ENCODE assay signal across 17 cellular contexts in genomic region chr4:4837921-4838601, GRCh38. TPM values are rescaled to one million over a fixed set of nuclear protein-coding genes. Genes with fewer than 3 reads are reported as not detected.
DNase-seq lines count a peak whose midpoint lies in the region; TF ChIP-seq lines count a peak whose summit lies in the region.
"Had no signal": no experiment of that assay in that cellular context is flagged by ENCODE, and none has a peak within 500 bp of the region (broad histone marks: within the 10 kb centered on the region; RNA-seq: fewer than 3 reads in every experiment).

No MANE protein-coding gene starts in this region.

- H3K79me2 ChIP-seq in smooth muscle cell (ENCODE audit: low read depth) (no peaks in the 10 kb centered on the region), hepatocyte (no peaks in the 10 kb centered on the region)

- peak overlapping the region; percentile 4 for H3K27ac ChIP-seq in smooth muscle cell (ENCODE audit: low read depth)
- H3K27ac ChIP-seq in hepatocyte: no peak overlapping the region

- H4K20me1 ChIP-seq in smooth muscle cell (ENCODE audit: low read depth) (no peaks in the 10 kb centered on the region), hepatocyte (ENCODE audit: insufficient read depth, poor library complexity, severe bottlenecking) (no peaks in the 10 kb centered on the region)

- H3K9ac ChIP-seq in smooth muscle cell (ENCODE audit: low read depth): peak overlapping the region; percentile 22

- H3K36me3 ChIP-seq in smooth muscle cell (ENCODE audit: low read depth): no peaks in the 10 kb centered on the region
- H3K36me3 ChIP-seq in hepatocyte (replicated peaks; ENCODE audit: insufficient read depth, low read depth): no peaks in the 10 kb centered on the region

- 46% methylated on average over 8 of the region's 8 CpGs for WGBS in smooth muscle cell (ENCODE audit: low lambda C conversion rate)
- 57% methylated on average over 8 of the region's 8 CpGs for WGBS in hepatocyte (ENCODE audit: low lambda C conversion rate, missing lambda C conversion rate)

- H3K4me1 ChIP-seq in smooth muscle cell (ENCODE audit: low read depth): peaks cover 12% of the 10 kb centered on the region
- peaks cover 6% of the 10 kb centered on the region for H3K4me1 ChIP-seq in hepatocyte (ENCODE audit: insufficient read depth)

- H3K9me3 ChIP-seq in smooth muscle cell (replicated peaks; ENCODE audit: low read depth) (no peaks in the 10 kb centered on the region), hepatocyte (ENCODE audit: low read depth) (no peaks in the 10 kb centered on the region)

- H3K4me3 ChIP-seq in fibroblast of mammary gland (ENCODE audit: control insufficient read depth, low read depth, low read length) (no peak overlapping the region), smooth muscle cell (no peak overlapping the region), hepatocyte (no peak overlapping the region)

- H3K27me3 ChIP-seq in smooth muscle cell (ENCODE audit: low read depth) (no peaks in the 10 kb centered on the region), hepatocyte (no peaks in the 10 kb centered on the region)

- TF ChIP-seq CTCF in fibroblast of mammary gland (conservative IDR thresholded peaks at IDR 0.05; ENCODE audit: control insufficient read depth, insufficient read depth, low read depth, low read length): no peak
- TF ChIP-seq CTCF in smooth muscle cell (IDR thresholded peaks at IDR 0.05; ENCODE audit: borderline replicate concordance, insufficient read depth, poor library complexity, severe bottlenecking): no peak
- no peak for TF ChIP-seq CTCF in hepatocyte (IDR thresholded peaks at IDR 0.05; ENCODE audit: poor library complexity)

- H3K9me2 ChIP-seq in hepatocyte (replicated peaks; ENCODE audit: insufficient read depth): no peaks in the 10 kb centered on the region

- H2AFZ ChIP-seq in smooth muscle cell (ENCODE audit: low read depth) (no peak overlapping the region), hepatocyte (no peak overlapping the region)

- peak; percentile 67 for DNase-seq in NCI-H82 (lab: John Stamatoyannopoulos, UW)
- no peak for DNase-seq in NCI-H82 treated with DMSO at 0.1 percent for 48 hours (lab: John Stamatoyannopoulos, UW; ENCODE audit: unreplicated experiment)
- DNase-seq in SK-N-DZ (ENCODE audit: low spot score): peak; percentile 49
- peak; percentile 18 for DNase-seq in fibroblast of mammary gland (ENCODE audit: low read depth)
- no peak for DNase-seq in smooth muscle cell (lab: John Stamatoyannopoulos, UW; ENCODE audit: unreplicated experiment)
- no peak for DNase-seq in activated CD8-positive, alpha-beta memory T cell treated with anti-CD3 and anti-CD28 coated beads, Interleukin-2, amount 50 U/mL, for 48 hours
- DNase-seq in hepatocyte (ENCODE audit: low spot score): no peak
- DNase-seq in activated CD4-positive, alpha-beta T cell treated with anti-CD3 and anti-CD28 coated beads, Interleukin-2, amount 50 U/mL, for 1 hour: no peak
- DNase-seq: 8988T; activated CD4-positive, alpha-beta T cell treated with anti-CD3 and anti-CD28 coated beads, Interleukin-2, amount 10 ng/mL, durations not matched to agents 24 days and 14 days; CD4-positive, alpha-beta T cell; foreskin melanocyte; naive B cell; NCI-H1417 treated with DMSO at 0.1 percent for 48 hours; NCI-H345; Right ventricle myocardium superior; stimulated activated CD4-positive, alpha-beta T cell treated with anti-CD3 and anti-CD28 coated beads, Interleukin-15, amount 100 ng/mL, for 24 hours had no signal

- H3K4me2 ChIP-seq in smooth muscle cell (no peak overlapping the region), hepatocyte (no peak overlapping the region)

- no peaks in the 10 kb centered on the region for H3F3A ChIP-seq in smooth muscle cell (ENCODE audit: low read depth)

RNA-seq across cellular contexts. Expression of gene MSX1, which starts 21.4 kb away (rescaled TPM):
- 0.54 and 3.1 TPM in 2 replicates for polyA plus RNA-seq in SK-N-DZ (2014; cell fraction: cytosol; rRNA removed)
- polyA plus RNA-seq in SK-N-DZ (2014; cell fraction: nucleus; rRNA removed): 0.54 and 2.1 TPM in 2 replicates
- total RNA-seq in smooth muscle cell (13.4 and 15.5 TPM in 2 replicates), hepatocyte (25.4 and 25.7 TPM in 2 replicates)
- polyA plus RNA-seq in smooth muscle cell (27.5 and 34.1 TPM in 2 replicates), hepatocyte (22.9 and 30.4 TPM in 2 replicates)
- total RNA-seq: activated CD4-positive, alpha-beta T cell treated with anti-CD3 and anti-CD28 coated beads, Interleukin-2, amount 10 ng/mL, durations not matched to agents 24 days and 14 days; CD4-positive, alpha-beta T cell had no signal

Comparison
In these comparisons a context has a peak if more than half of its experiments do, and no peak if none do; other contexts are left out.
1. DNase-seq: peak in NCI-H82 (single experiment), SK-N-DZ (single experiment) and fibroblast of mammary gland (single experiment); none in NCI-H82 treated with DMSO at 0.1 percent for 48 hours (single experiment), smooth muscle cell (single experiment), activated CD8-positive, alpha-beta memory T cell treated with anti-CD3 and anti-CD28 coated beads, Interleukin-2, amount 50 U/mL, for 48 hours (single experiment), hepatocyte (single experiment) and activated CD4-positive, alpha-beta T cell treated with anti-CD3 and anti-CD28 coated beads, Interleukin-2, amount 50 U/mL, for 1 hour (single experiment).